ENCODE assay signal across 13 cellular contexts in genomic region chr20:34915131-34915530, GRCh38.
"Had no signal": no experiment of that assay in that cellular context is flagged by ENCODE, and none has a peak within 500 bp of the region (broad histone marks: within the 10 kb centered on the region; RNA-seq: fewer than 3 reads in every experiment).

No MANE protein-coding gene starts in this region.

- H3K4me3 Mint-ChIP-seq: mesothelial cell of epicardium; neural crest cell; stimulated activated naive B cell treated with anti-CD40 and anti-IgM and Interleukin-4, amounts not matched to agents 10 μg/mL and 1 μg/mL and 100 μg/mL, for 72 hours; type B pancreatic cell had no signal

- H3K4me3 ChIP-seq: esophagus muscularis mucosa, lower lobe of right lung, suprapubic skin had no signal

- H3K9me3 Mint-ChIP-seq: mesothelial cell of epicardium; neural crest cell; stimulated activated naive B cell treated with anti-CD40 and anti-IgM and Interleukin-4, amounts not matched to agents 10 μg/mL and 1 μg/mL and 100 μg/mL, for 72 hours; type B pancreatic cell had no signal

- H3K9me3 ChIP-seq: esophagus muscularis mucosa, lower lobe of right lung, suprapubic skin had no signal

- H3K27ac Mint-ChIP-seq: mesothelial cell of epicardium; stimulated activated naive B cell treated with anti-CD40 and anti-IgM and Interleukin-4, amounts not matched to agents 10 μg/mL and 1 μg/mL and 100 μg/mL, for 72 hours; type B pancreatic cell had no signal

- H3K4me1 Mint-ChIP-seq: mesothelial cell of epicardium, neural crest cell had no signal

- H3K27ac ChIP-seq: esophagus muscularis mucosa, lower lobe of right lung, suprapubic skin had no signal

- H3K27me3 ChIP-seq: esophagus muscularis mucosa, suprapubic skin had no signal

- H3K4me1 ChIP-seq: lower lobe of right lung, suprapubic skin had no signal

- DNase-seq: activated CD4-positive, alpha-beta T cell treated with anti-CD3 and anti-CD28 coated beads, Interleukin-2, amount 50 U/mL, for 48 hours; activated CD4-positive, CD25-positive, alpha-beta regulatory T cell treated with anti-CD3 and anti-CD28 coated beads, Interleukin-2, amount 50 U/mL, for 72 hours; activated effector memory CD4-positive, alpha-beta T cell treated with Interleukin-2 at 50 U/mL for 16 hours; activated naive CD4-positive, alpha-beta T cell treated with anti-CD3 and anti-CD28 coated beads, Interleukin-2, amount 50 U/mL, for 16 hours; activated T-cell treated with anti-CD3 and anti-CD28 coated beads, Interleukin-2, amount 50 U/mL, for 1 hour; lower lobe of right lung; stimulated activated naive B cell treated with anti-CD40 and anti-IgM and Interleukin-4, amounts not matched to agents 10 μg/mL and 1 μg/mL and 100 μg/mL, for 72 hours; T-helper 9 cell had no signal

- ATAC-seq: lower lobe of right lung; stimulated activated naive B cell treated with anti-CD40 and anti-IgM and Interleukin-4, amounts not matched to agents 10 μg/mL and 1 μg/mL and 100 μg/mL, for 72 hours had no signal

- H3K27me3 Mint-ChIP-seq: stimulated activated naive B cell treated with anti-CD40 and anti-IgM and Interleukin-4, amounts not matched to agents 10 μg/mL and 1 μg/mL and 100 μg/mL, for 72 hours; type B pancreatic cell had no signal
